24 cellular contexts compared by ENCODE assay signal in genomic region chr9:92263131-92263530, GRCh38.
"Had no signal": no experiment of that assay in that cellular context is flagged by ENCODE, and none has a peak within 500 bp of the region (broad histone marks: within the 10 kb centered on the region; RNA-seq: fewer than 3 reads in every experiment).

No MANE protein-coding gene starts in this region.

- H3K27ac Mint-ChIP-seq: dendritic cell treated with granulocyte-macrophage colony-stimulating factor and Interleukin-4, amounts not matched to agents 40 ng/mL and 50 ng/mL, for 4 days; endodermal cell; stimulated activated naive B cell treated with anti-CD40 and anti-IgM and Interleukin-4, amounts not matched to agents 10 μg/mL and 1 μg/mL and 100 μg/mL, for 72 hours; stimulated activated naive CD8-positive, alpha-beta T cell treated with anti-CD3 and anti-CD28 coated beads, Interleukin-15, Interleukin-2, amounts not matched to agents 100 ng/mL and 50 ng/mL, for 24 hours had no signal

- FAIRE-seq: urothelium cell line had no signal

- DNase-seq: effector CD8-positive, alpha-beta T cell; endodermal cell; foreskin fibroblast; gastrocnemius medialis; head of caudate nucleus; left ventricle myocardium superior; lower lobe of right lung; natural killer cell; occipital lobe; ovary; posterior cingulate gyrus; psoas muscle; right cardiac atrium; sigmoid colon; stimulated activated CD4-positive, alpha-beta T cell treated with anti-CD3 and anti-CD28 coated beads, Interleukin-2, amount 100 ng/mL, for 24 hours; stimulated activated CD4-positive, alpha-beta T cell treated with anti-CD3 and anti-CD28 coated beads, Interleukin-4, amount 100 ng/mL, for 4 hours; stimulated activated naive B cell treated with anti-CD40 and anti-IgM and Interleukin-4, amounts not matched to agents 10 μg/mL and 1 μg/mL and 100 μg/mL, for 72 hours; upper lobe of left lung had no signal

- H3K9me3 Mint-ChIP-seq: dendritic cell treated with granulocyte-macrophage colony-stimulating factor and Interleukin-4, amounts not matched to agents 40 ng/mL and 50 ng/mL, for 4 days; endodermal cell; natural killer cell; stimulated activated naive B cell treated with anti-CD40 and anti-IgM and Interleukin-4, amounts not matched to agents 10 μg/mL and 1 μg/mL and 100 μg/mL, for 72 hours; stimulated activated naive CD8-positive, alpha-beta T cell treated with anti-CD3 and anti-CD28 coated beads, Interleukin-15, Interleukin-2, amounts not matched to agents 100 ng/mL and 50 ng/mL, for 24 hours had no signal

- H3K4me1 Mint-ChIP-seq: endodermal cell; natural killer cell; stimulated activated naive B cell treated with anti-CD40 and anti-IgM and Interleukin-4, amounts not matched to agents 10 μg/mL and 1 μg/mL and 100 μg/mL, for 72 hours had no signal

- H3K27me3 Mint-ChIP-seq: dendritic cell treated with granulocyte-macrophage colony-stimulating factor and Interleukin-4, amounts not matched to agents 40 ng/mL and 50 ng/mL, for 4 days; stimulated activated naive B cell treated with anti-CD40 and anti-IgM and Interleukin-4, amounts not matched to agents 10 μg/mL and 1 μg/mL and 100 μg/mL, for 72 hours; stimulated activated naive CD8-positive, alpha-beta T cell treated with anti-CD3 and anti-CD28 coated beads, Interleukin-15, Interleukin-2, amounts not matched to agents 100 ng/mL and 50 ng/mL, for 24 hours had no signal

- H3K4me3 Mint-ChIP-seq: dendritic cell treated with granulocyte-macrophage colony-stimulating factor and Interleukin-4, amounts not matched to agents 40 ng/mL and 50 ng/mL, for 4 days; endodermal cell; natural killer cell; stimulated activated naive B cell treated with anti-CD40 and anti-IgM and Interleukin-4, amounts not matched to agents 10 μg/mL and 1 μg/mL and 100 μg/mL, for 72 hours; stimulated activated naive CD8-positive, alpha-beta T cell treated with anti-CD3 and anti-CD28 coated beads, Interleukin-15, Interleukin-2, amounts not matched to agents 100 ng/mL and 50 ng/mL, for 24 hours had no signal

- H3K27me3 ChIP-seq: gastrocnemius medialis, ovary, sigmoid colon, tibial nerve, upper lobe of left lung had no signal

- H3K36me3 ChIP-seq: ovary had no signal

- ATAC-seq: esophagus mucosa; gastrocnemius medialis; left ventricle myocardium superior; lower lobe of right lung; natural killer cell; psoas muscle; right cardiac atrium; stimulated activated naive B cell treated with anti-CD40 and anti-IgM and Interleukin-4, amounts not matched to agents 10 μg/mL and 1 μg/mL and 100 μg/mL, for 72 hours had no signal

- H3K4me3 ChIP-seq: gastrocnemius medialis, lower lobe of right lung, ovary, psoas muscle, sigmoid colon, thoracic aorta, tibial nerve, upper lobe of left lung had no signal
